ENCODE assay signal across 8 cellular contexts in the genomic region with DNA sequence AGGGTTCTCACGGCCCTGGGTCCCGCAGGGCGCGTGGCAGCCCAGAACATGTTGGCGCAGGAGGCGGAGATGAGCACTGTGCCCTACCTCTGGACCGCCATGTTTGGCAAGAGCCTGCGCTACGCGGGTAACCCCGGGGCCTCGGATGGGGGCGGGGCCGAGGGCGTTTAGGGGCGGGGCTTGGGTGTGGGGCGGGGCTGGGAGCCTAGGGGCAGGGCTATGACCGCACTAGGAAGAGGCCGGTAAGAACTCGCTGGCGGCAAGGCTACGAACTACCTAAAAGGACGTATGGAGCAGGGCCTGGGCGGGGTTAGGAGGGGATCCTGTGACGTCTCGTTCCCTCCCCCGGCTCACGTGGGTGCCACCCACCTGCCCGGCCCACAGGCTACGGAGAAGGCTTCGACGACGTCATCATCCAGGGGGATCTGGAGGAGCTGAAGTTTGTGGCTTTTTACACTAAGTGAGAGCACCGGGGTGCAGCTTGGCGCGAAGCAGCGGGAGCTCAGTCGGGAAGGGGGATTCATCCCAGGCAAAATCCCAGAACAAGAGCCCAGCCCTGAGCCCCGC. TPM values are rescaled to one million over a fixed set of nuclear protein-coding genes. Genes with fewer than 3 reads are reported as not detected.
DNase-seq lines count a peak whose midpoint lies in the region; ATAC-seq and TF ChIP-seq lines count a peak whose summit lies in the region.

No MANE protein-coding gene starts in this region.

- peaks cover 11% of the 10 kb centered on the region for H3K27me3 Mint-ChIP-seq in nephron (ENCODE audit: low read depth)

- peak overlapping the region in 2 of 3 experiments; percentile 55 to 95 for H3K27ac Mint-ChIP-seq in nephron

- peaks cover 0 to 10% (median 0%) of the 10 kb centered on the region in 3 donors for H3K36me3 ChIP-seq in esophagus squamous epithelium
- H3K36me3 ChIP-seq in stomach smooth muscle (ENCODE audit: control insufficient read depth in 2 of 2, insufficient read depth in 2 of 2, low read length in 2 of 2): peaks cover 4 to 5% of the 10 kb centered on the region in 2 donors

- TF ChIP-seq CTCF in esophagus squamous epithelium (IDR thresholded peaks at IDR 0.05) (no peak), nephron (IDR thresholded peaks at IDR 0.05; ENCODE audit: unreplicated experiment in 3 of 3) (no peak)

- H3K27me3 ChIP-seq in esophagus squamous epithelium (no peaks in the 10 kb centered on the region), stomach smooth muscle (ENCODE audit: control insufficient read depth in 1 of 2, insufficient read depth in 2 of 2, low read length in 2 of 2) (no peaks in the 10 kb centered on the region)

- DNase-seq in activated T-cell treated with anti-CD3 and anti-CD28 coated beads, Interleukin-2, amount 50 U/mL, for 1 hour: peak; percentile 67
- DNase-seq in esophagus squamous epithelium (lab: John Stamatoyannopoulos, UW) (no peak), KG1 (lab: John Stamatoyannopoulos, UW) (no peak), NK-92 (lab: John Stamatoyannopoulos, UW; ENCODE audit: unreplicated experiment) (no peak)

- peak; percentile 54 for ATAC-seq in HG03175 (IDR thresholded peaks at IDR 0.05; ENCODE audit: unreplicated experiment)
- ATAC-seq in GM18520 (IDR thresholded peaks at IDR 0.05; ENCODE audit: unreplicated experiment): no peak

- WGBS in esophagus squamous epithelium, 2 donors: 6 to 13% methylated on average over 13 to 17 of the region's 39 CpGs

- peaks cover 3% of the 10 kb centered on the region for H3K9me3 Mint-ChIP-seq in nephron

- no peaks in the 10 kb centered on the region for H3K9me3 ChIP-seq in esophagus squamous epithelium
- H3K9me3 ChIP-seq in stomach smooth muscle (ENCODE audit: control insufficient read depth in 2 of 2, low read length in 2 of 2): peaks cover 0 to 6% of the 10 kb centered on the region in 2 donors

- H3K36me3 Mint-ChIP-seq in nephron (ENCODE audit: low read depth): peaks cover 5% of the 10 kb centered on the region

- H3K9ac ChIP-seq in stomach smooth muscle (ENCODE audit: low read length in 2 of 2): peak overlapping the region; percentile 47 to 55

- H3K27ac ChIP-seq in esophagus squamous epithelium (peak overlapping the region in 3 of 4 donors; percentile 45 to 59 (median 50)), stomach smooth muscle (ENCODE audit: low read length) (peak overlapping the region; percentile 24)

- peak overlapping the region; percentile 80 to 99 (median 87) for H3K4me3 Mint-ChIP-seq in nephron

- peaks cover 14% of the 10 kb centered on the region for H3K4me1 Mint-ChIP-seq in nephron

- intact Hi-C loops in esophagus squamous epithelium (cut with DNase I): no loop called here

- H3K4me3 ChIP-seq in esophagus squamous epithelium: peak overlapping the region in 3 of 4 donors; percentile 29 to 54 (median 34)
- peak overlapping the region; percentile 60 to 93 for H3K4me3 ChIP-seq in stomach smooth muscle (ENCODE audit: low read length in 2 of 2)

- H3K4me1 ChIP-seq in esophagus squamous epithelium (peaks cover 26 to 49% (median 27%) of the 10 kb centered on the region in 3 donors), stomach smooth muscle (ENCODE audit: control insufficient read depth, insufficient read depth, low read length) (peaks cover 40% of the 10 kb centered on the region)

- no peak for TF ChIP-seq POLR2A in esophagus squamous epithelium (IDR thresholded peaks at IDR 0.05)

RNA-seq across cellular contexts. Expression of a gene that starts 2.8 kb away (rescaled TPM):
- total RNA-seq in esophagus squamous epithelium: 10 to 100 TPM; 15.3 to 44.4 (median 25.5) TPM

RNA-seq across cellular contexts. Expression of a gene that starts 12.3 kb away (rescaled TPM):
- 1 to 10 TPM in 2 of 4 donors, under 1 TPM in 2; 0.30 to 1.9 (median 0.94) TPM for total RNA-seq in esophagus squamous epithelium

RNA-seq across cellular contexts. Expression of a gene that starts 22.6 kb away (rescaled TPM):
- 10 to 100 TPM; 13.2 to 38.7 (median 32.0) TPM for total RNA-seq in esophagus squamous epithelium

RNA-seq across cellular contexts. Expression of a gene that starts 35.6 kb away (rescaled TPM):
- total RNA-seq in esophagus squamous epithelium: under 1 TPM in 3 of 4 donors, not detected in 1; 0.18 to 0.76 (median 0.50) TPM

RNA-seq across cellular contexts. Expression of a gene that starts 53.0 kb away (rescaled TPM):
- total RNA-seq in esophagus squamous epithelium: 10 to 100 TPM in 1 of 4 donors, 1 to 10 TPM in 3; 2.5 to 11.7 (median 4.5) TPM
